28 cellular contexts compared by ENCODE assay signal in genomic region chr1:72419229-72419628, GRCh38.
"Had no signal": no experiment of that assay in that cellular context is flagged by ENCODE, and none has a peak within 500 bp of the region (broad histone marks: within the 10 kb centered on the region; RNA-seq: fewer than 3 reads in every experiment).

No MANE protein-coding gene starts in this region.

- H3K9me3 ChIP-seq: ovary, psoas muscle, suprapubic skin, testis, tibial artery, transverse colon, upper lobe of right lung, uterus had no signal

- H3K9ac ChIP-seq: parathyroid adenoma had no signal

- H3K4me3 ChIP-seq: ovary, psoas muscle, skin epidermis, smooth muscle cell, spleen, suprapubic skin, testis, tibial artery, transverse colon, upper lobe of right lung, uterus had no signal

- H3K27ac ChIP-seq: ovary, parathyroid adenoma, psoas muscle, skin epidermis, spleen, suprapubic skin, testis, tibial artery, transverse colon, upper lobe of right lung, uterus had no signal

- DNase-seq: naive thymus-derived CD8-positive, alpha-beta T cell; nephron progenitor cell; occipital lobe; ovary; psoas muscle; spleen; stimulated activated CD4-positive, alpha-beta T cell treated with anti-CD3 and anti-CD28 coated beads, Interleukin-12 subunit alpha, Interleukin-12 subunit beta, amount 100 ng/mL, for 4 hours; stimulated activated CD4-positive, alpha-beta T cell treated with anti-CD3 and anti-CD28 coated beads, Interleukin-1b, Interleukin-23, amount 100 ng/mL, for 48 hours; stimulated activated CD4-positive, alpha-beta T cell treated with anti-CD3 and anti-CD28 coated beads, Interleukin-4, amount 100 ng/mL, for 1 hour; stimulated activated CD4-positive, alpha-beta T cell treated with anti-CD3 and anti-CD28 coated beads, Interleukin-4, amount 100 ng/mL, for 4 hours; stimulated activated CD8-positive, alpha-beta memory T cell treated with anti-CD3 and anti-CD28 coated beads, Interleukin-4, amount 100 ng/mL, for 48 hours; stimulated activated naive CD4-positive, alpha-beta T cell; stimulated activated naive CD8-positive, alpha-beta T cell treated with anti-CD3 and anti-CD28 coated beads, Interleukin-15, amount 100 ng/mL, for 72 hours; stimulated activated naive CD8-positive, alpha-beta T cell treated with anti-CD3 and anti-CD28 coated beads, Interleukin-15, Interleukin-2, amounts not matched to agents 100 U/mL and 50 U/mL, for 24 hours; substantia nigra; testis; tibial artery; transverse colon; upper lobe of right lung; uterus had no signal

- H3K36me3 ChIP-seq: ovary, spleen, suprapubic skin, tibial artery, transverse colon, upper lobe of right lung, uterus had no signal

- H3K4me2 ChIP-seq: smooth muscle cell had no signal

- H2AFZ ChIP-seq: parathyroid adenoma had no signal

- H3K4me1 ChIP-seq: parathyroid adenoma, psoas muscle, spleen, suprapubic skin, testis, tibial artery, transverse colon, upper lobe of right lung, uterus had no signal

- H3K27me3 ChIP-seq: ovary, spleen, suprapubic skin, testis, tibial artery, transverse colon, upper lobe of right lung, uterus had no signal

- ATAC-seq: naive thymus-derived CD8-positive, alpha-beta T cell; natural killer cell treated with Interleukin-12 subunit alpha and Interleukin-12 subunit beta and Interleukin-15 and Interleukin-18, amount 100 ng/mL, for 72 hours; psoas muscle; right cardiac atrium; sciatic nerve; stimulated activated memory B cell treated with anti-CD40 and anti-IgM and Interleukin-4, amounts not matched to agents 10 μg/mL and 1 μg/mL and 100 μg/mL, for 72 hours; stimulated activated naive CD8-positive, alpha-beta T cell treated with anti-CD3 and anti-CD28 coated beads, Interleukin-15, amount 100 ng/mL, for 72 hours; stimulated activated naive CD8-positive, alpha-beta T cell treated with anti-CD3 and anti-CD28 coated beads, Interleukin-15, Interleukin-2, amounts not matched to agents 100 U/mL and 50 U/mL, for 24 hours; upper lobe of right lung had no signal

- H3K79me2 ChIP-seq: parathyroid adenoma had no signal
